8 cellular contexts compared by ENCODE assay signal in the genomic region with DNA sequence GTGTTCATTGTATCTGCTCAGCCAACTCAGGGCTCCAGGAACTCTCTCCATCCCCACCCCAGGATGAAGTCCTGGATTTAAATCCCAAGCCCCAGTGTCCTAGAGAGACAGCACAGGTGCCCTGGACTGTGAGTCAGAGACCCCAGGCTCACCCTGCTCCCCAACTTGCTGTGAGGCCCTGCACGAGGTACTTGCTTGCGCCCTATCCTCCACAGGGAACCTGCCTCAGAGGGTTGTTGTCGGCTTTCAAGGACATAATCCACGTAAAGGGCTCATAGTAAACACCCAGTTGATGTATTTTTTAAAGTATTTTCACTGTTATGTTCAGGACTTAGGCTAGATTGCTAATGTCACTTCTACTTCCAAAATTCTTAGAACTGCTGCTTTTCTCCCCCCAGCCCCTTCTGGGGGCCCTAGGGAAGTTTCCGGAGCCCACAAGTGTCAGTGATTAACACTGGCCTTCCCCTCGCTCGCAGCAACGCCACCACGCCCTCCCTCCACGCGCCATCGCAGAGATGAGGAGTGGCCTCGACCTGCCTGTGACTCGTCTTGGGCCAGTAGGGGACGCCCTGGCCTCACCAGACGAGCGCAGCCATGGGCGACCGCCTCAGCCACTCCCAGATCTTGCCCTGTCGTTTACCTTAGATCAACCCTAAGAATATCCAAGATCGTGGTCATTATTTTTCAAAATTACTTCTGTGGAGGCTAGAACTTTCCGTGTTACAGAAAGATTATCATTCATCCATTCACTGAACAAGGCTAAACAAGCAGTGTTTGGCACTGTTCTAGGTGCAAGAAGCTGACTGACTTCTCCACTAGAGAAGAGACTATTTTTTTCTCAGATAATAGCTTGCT. TPM values are rescaled to one million over a fixed set of nuclear protein-coding genes. Genes with fewer than 3 reads are reported as not detected.
A peak's percentile ranks its signal among the peaks of the same experiment; 100 is the strongest.
DNase-seq lines count a peak whose midpoint lies in the region; ATAC-seq and TF ChIP-seq lines count a peak whose summit lies in the region.

No MANE protein-coding gene starts in this region.

- H4K20me1 ChIP-seq in DND-41 (ENCODE audit: insufficient read depth, low read length) = no peaks in the 10 kb centered on the region

- intact Hi-C loops in Panc1 (cut with micrococcal nuclease; ENCODE audit: unreplicated experiment) = loop anchor here (2.0 to 10.0 kb wide), 3 partner anchors 60 to 230 kb away; a partner anchor contains a TSS

- CTCF ChIA-PET in Panc1 (lab: Charles Lee) = interaction anchor here (0.5 to 1.7 kb wide), 7 partner anchors 58 to 230 kb away, joined by 3 to 9 read pairs (median 6); no protein-coding TSS in a partner anchor

- DNase-seq in DND-41 (peak; percentile 77), Panc1 (ENCODE audit: low read depth, low spot score) (no peak), foreskin fibroblast (peak; percentile 77 to 94), nucleus accumbens (lab: John Stamatoyannopoulos, UW) (peak in 52 of 56 donors; percentile 23 to 89 (median 63))
- no peak for DNase-seq in Jurkat, Clone E6-1 (ENCODE audit: low read depth, low spot score)
- DNase-seq in activated T-helper 1 cell treated with anti-CD3 and anti-CD28 coated beads, Interleukin-2, amount 50 U/mL, for 16 hours (ENCODE audit: low read depth in 1 of 2, low spot score in 1 of 2) = peak; percentile 57 to 77

- H3K36me3 ChIP-seq in DND-41 (ENCODE audit: insufficient read depth, low read length) = peaks cover 11% of the 10 kb centered on the region; the same call in 1 of the 2 replicates
- H3K36me3 ChIP-seq in Panc1 (ENCODE audit: control insufficient read depth, insufficient read depth, low read length) = no peaks in the 10 kb centered on the region
- H3K36me3 ChIP-seq in subcutaneous abdominal adipose tissue (ENCODE audit: control insufficient read depth in 5 of 5, insufficient read depth in 5 of 5, low read length in 5 of 5) = no peaks in the 10 kb centered on the region

- peaks cover 31% of the 10 kb centered on the region for H3K79me2 ChIP-seq in DND-41 (ENCODE audit: insufficient read depth, low read length)

- H3K27me3 ChIP-seq in DND-41 (ENCODE audit: insufficient read depth, low read length, poor library complexity) (no peaks in the 10 kb centered on the region), Panc1 (ENCODE audit: control insufficient read depth, insufficient read depth, low read length) (no peaks in the 10 kb centered on the region), subcutaneous abdominal adipose tissue (ENCODE audit: control insufficient read depth in 5 of 5, insufficient read depth in 4 of 5, low read length in 5 of 5) (no peaks in the 10 kb centered on the region)

- no peak overlapping the region for H2AFZ ChIP-seq in DND-41 (ENCODE audit: low read depth, low read length)

- H3K9me3 ChIP-seq in DND-41 (ENCODE audit: insufficient read depth, low read length, severe bottlenecking) = no peaks in the 10 kb centered on the region
- no peaks in the 10 kb centered on the region for H3K9me3 ChIP-seq in Panc1 (ENCODE audit: control insufficient read depth, insufficient read depth, low read depth, low read length)
- H3K9me3 ChIP-seq in subcutaneous abdominal adipose tissue (ENCODE audit: control insufficient read depth in 5 of 5, low read length in 5 of 5) = no peaks in the 10 kb centered on the region

- no TSS peak for BruUV-seq in Panc1 (replicated peaks; lab: Mats Ljungman, UMichigan)

- TF ChIP-seq CTCF in DND-41 (IDR thresholded peaks at IDR 0.05; ENCODE audit: borderline replicate concordance, extremely low read depth, low read length, poor library complexity, severe bottlenecking) = peak; percentile 75
- peak; percentile 99 for TF ChIP-seq CTCF in Panc1 (IDR thresholded peaks at IDR 0.05)
- TF ChIP-seq CTCF in foreskin fibroblast (IDR thresholded peaks at IDR 0.05; ENCODE audit: low read depth, low read length) = peak; percentile 81

- ATAC-seq in DND-41 (ENCODE audit: insufficient read depth, low read depth) (peak; percentile 59), GM21723 (IDR thresholded peaks at IDR 0.05; ENCODE audit: unreplicated experiment) (peak; percentile 72), Panc1 (peak; percentile 98)

- H3K9ac ChIP-seq in DND-41 (ENCODE audit: low read depth, low read length) = peak overlapping the region; percentile 24
- H3K9ac ChIP-seq in subcutaneous abdominal adipose tissue (ENCODE audit: low read length in 5 of 5) = peak overlapping the region in 2 of 5 donors; percentile 20 to 56

- H3K27ac ChIP-seq in DND-41 (ENCODE audit: low read length) = peak overlapping the region; percentile 100
- H3K27ac ChIP-seq in Panc1 (ENCODE audit: low read length) = peak overlapping the region; percentile 53
- peak overlapping the region; percentile 62 for H3K27ac ChIP-seq in subcutaneous abdominal adipose tissue (ENCODE audit: low read depth, low read length)

- peaks cover 72% of the 10 kb centered on the region for H3K4me1 ChIP-seq in DND-41 (ENCODE audit: insufficient read depth, low read length)
- H3K4me1 ChIP-seq in Panc1 (ENCODE audit: control insufficient read depth, insufficient read depth, low read length) = peaks cover 35% of the 10 kb centered on the region
- peaks cover 17 to 58% (median 43%) of the 10 kb centered on the region in 5 donors for H3K4me1 ChIP-seq in subcutaneous abdominal adipose tissue (ENCODE audit: control insufficient read depth in 5 of 5, insufficient read depth in 5 of 5, low read length in 5 of 5)

- H3K4me2 ChIP-seq in DND-41 (ENCODE audit: insufficient read depth, low read length) = peak overlapping the region; percentile 28; the same call in 1 of the 2 replicates

- no peak overlapping the region for H3K4me3 ChIP-seq in DND-41 (ENCODE audit: low read depth in 1 of 2, low read length in 2 of 2)
- H3K4me3 ChIP-seq in Jurkat, Clone E6-1 (ENCODE audit: low read length) = peak overlapping the region; percentile 9
- H3K4me3 ChIP-seq in Panc1 (ENCODE audit: low read depth in 2 of 2, low read length in 2 of 2) = peak overlapping the region; percentile 20 to 58
- H3K4me3 ChIP-seq in foreskin fibroblast (ENCODE audit: low read depth in 1 of 2, low read length in 2 of 2) = peak overlapping the region; percentile 16 to 35
- peak overlapping the region in 3 of 5 donors; percentile 20 to 42 (median 40) for H3K4me3 ChIP-seq in subcutaneous abdominal adipose tissue (ENCODE audit: low read depth in 1 of 5, low read length in 5 of 5)

- in situ Hi-C loops in Panc1 (cut with HindIII; ENCODE audit: low pct_unique_long_range_greater_than_20kb, low sequenced_read_pairs) = no loop called here

- POLR2A ChIA-PET in Panc1 (lab: Charles Lee) = interaction anchor here (0.5 to 0.9 kb wide), 2 partner anchors 54 to 123 kb away, joined by 4 read pairs; no protein-coding TSS in a partner anchor

RNA-seq across cellular contexts. Expression of a gene that starts 6.0 kb away (rescaled TPM):
- 561 TPM for polyA plus RNA-seq in Jurkat, Clone E6-1 (2012; ENCODE audit: insufficient read depth, insufficient read length)
- total RNA-seq in Panc1 (2021; ENCODE audit: unreplicated experiment) = 166 TPM
- 372 TPM for polyA plus RNA-seq in Panc1 (2012; ENCODE audit: insufficient read length)

Comparison
In these comparisons a context has a peak if more than half of its experiments do, and no peak if none do; other contexts are left out.
1. DNase-seq: peak in DND-41 (single experiment), activated T-helper 1 cell treated with anti-CD3 and anti-CD28 coated beads, Interleukin-2, amount 50 U/mL, for 16 hours (2 of 2), foreskin fibroblast (2 of 2) and nucleus accumbens (52 of 56); none in Jurkat, Clone E6-1 (single experiment) and Panc1 (single experiment).
2. H3K4me3 ChIP-seq: peak in Jurkat, Clone E6-1 (single experiment), Panc1 (2 of 2), foreskin fibroblast (2 of 2) and subcutaneous abdominal adipose tissue (3 of 5); none in DND-41 (0 of 2).
3. Peak in every context shown above with its lines, with median percentiles within 50 percentile points of each other: ATAC-seq, H3K27ac ChIP-seq and CTCF ChIP-seq.